11 cellular contexts compared by ENCODE assay signal in genomic region chr2:127208313-127208712, GRCh38. TPM values are rescaled to one million over a fixed set of nuclear protein-coding genes. Genes with fewer than 3 reads are reported as not detected.
A peak's percentile ranks its signal among the peaks of the same experiment; 100 is the strongest.
DNase-seq lines count a peak whose midpoint lies in the region; ATAC-seq and TF ChIP-seq lines count a peak whose summit lies in the region.
"Had no signal": no experiment of that assay in that cellular context is flagged by ENCODE, and none has a peak within 500 bp of the region (broad histone marks: within the 10 kb centered on the region; RNA-seq: fewer than 3 reads in every experiment).

No MANE protein-coding gene starts in this region.

- no peaks in the 10 kb centered on the region for H3K4me1 ChIP-seq in fibroblast of lung (ENCODE audit: control insufficient read depth, extremely low read depth, insufficient read depth, low read length)

- DNase-seq in A172 (ENCODE audit: low spot score) = peak; percentile 58
- DNase-seq in HT1080 (ENCODE audit: low read depth) = peak; percentile 70
- DNase-seq in NCI-H524 (lab: John Stamatoyannopoulos, UW) = peak; percentile 96 to 98
- DNase-seq in fibroblast of lung (ENCODE audit: low read depth in 2 of 2) = peak; percentile 61 to 62
- no peak for DNase-seq in OCI-M1 (lab: John Stamatoyannopoulos, UW)
- no peak for DNase-seq in activated gamma-delta T cell (lab: John Stamatoyannopoulos, UW)
- DNase-seq: activated CD4-positive, CD25-positive, alpha-beta regulatory T cell treated with anti-CD3 and anti-CD28 coated beads, Interleukin-2, amount 50 U/mL, for 72 hours; activated effector memory CD4-positive, alpha-beta T cell treated with anti-CD3 and anti-CD28 coated beads, Interleukin-2, amount 50 U/mL, for 16 hours had no signal

- no peak for TF ChIP-seq CTCF in fibroblast of lung (conservative IDR thresholded peaks at IDR 0.05 in 1 of 2, IDR thresholded peaks at IDR 0.05 in 1 of 2; ENCODE audit: low read depth in 1 of 2, low read length in 2 of 2)

- H3K4me3 ChIP-seq in fibroblast of lung (replicated peaks in 1 of 4; ENCODE audit: control extremely low read depth in 1 of 4, insufficient read depth in 1 of 4, low read depth in 3 of 4, low read length in 4 of 4) = no peak overlapping the region

- no peak overlapping the region for H3K4me2 ChIP-seq in fibroblast of lung (ENCODE audit: extremely low read depth, insufficient read depth, low read length)

- no peak for ATAC-seq in HG02981 (IDR thresholded peaks at IDR 0.05; ENCODE audit: unreplicated experiment)
- ATAC-seq in HG03460 (IDR thresholded peaks at IDR 0.05; ENCODE audit: unreplicated experiment) = no peak

- H3K27me3 ChIP-seq in fibroblast of lung (ENCODE audit: control insufficient read depth, insufficient read depth, low read length) = peaks cover 6% of the 10 kb centered on the region

- H4K20me1 ChIP-seq in fibroblast of lung (ENCODE audit: control insufficient read depth, extremely low read depth, insufficient read depth, low read length) = no peaks in the 10 kb centered on the region

- H3K9me3 ChIP-seq in fibroblast of lung (ENCODE audit: control insufficient read depth, insufficient read depth, low read depth, low read length) = no peaks in the 10 kb centered on the region

- no peak overlapping the region for H3K9ac ChIP-seq in fibroblast of lung (ENCODE audit: insufficient read depth, low read length)

- H2AFZ ChIP-seq in fibroblast of lung (ENCODE audit: low read length) = no peak overlapping the region

- H3K79me2 ChIP-seq in fibroblast of lung (ENCODE audit: control insufficient read depth, insufficient read depth, low read length) = no peaks in the 10 kb centered on the region

- H3K36me3 ChIP-seq in fibroblast of lung (ENCODE audit: control insufficient read depth, insufficient read depth, low read length) = no peaks in the 10 kb centered on the region

- no peak overlapping the region for H3K27ac ChIP-seq in fibroblast of lung (ENCODE audit: insufficient read depth, low read length)

RNA-seq across cellular contexts. Expression of gene CYP27C1, which starts 11.8 kb away (rescaled TPM):
- total RNA-seq in A172 (2014; rRNA removed; shearing (Covaris generic)) = 1.1 and 3.0 TPM in 2 replicates
- total RNA-seq in HT1080 (2014; rRNA removed; shearing (Covaris generic)) = 1.4 and 1.5 TPM in 2 replicates
- 1.2 and 2.1 TPM in 2 replicates for polyA plus RNA-seq in HT1080 (2015; cell fraction: cytosol; rRNA removed)
- 2.3 and 3.0 TPM in 2 replicates for polyA plus RNA-seq in HT1080 (2015; cell fraction: nucleus; rRNA removed)
- total RNA-seq in fibroblast of lung = not detected in 2 replicates
- polyA plus RNA-seq in fibroblast of lung = 0.07 TPM in 1 of 2 replicates, not detected in the other
- 0.09 TPM in 1 of 2 replicates, not detected in the other for polyA plus RNA-seq in fibroblast of lung (2012)
- not detected in 2 replicates for polyA minus RNA-seq in fibroblast of lung (ENCODE audit: low replicate concordance)
- polyA plus RNA-seq: IgD-negative memory B cell had no signal

Comparison
In these comparisons a context has a peak if more than half of its experiments do, and no peak if none do; other contexts are left out.
1. DNase-seq: peak in A172 (single experiment), HT1080 (single experiment), NCI-H524 (2 of 2) and fibroblast of lung (2 of 2); none in OCI-M1 (single experiment) and activated gamma-delta T cell (single experiment).